In genomic region chr3:196317702-196318467, GRCh38 we compare ENCODE assay signal across 8 cellular contexts. TPM values are rescaled to one million over a fixed set of nuclear protein-coding genes. Genes with fewer than 3 reads are reported as not detected.
DNase-seq lines count a peak whose midpoint lies in the region; ATAC-seq, FAIRE-seq and TF ChIP-seq lines count a peak whose summit lies in the region.

TSS of gene DYNLT2B (minus strand) at chr3:196318240. CDS start at chr3:196318152, 88 bp downstream.

- H3K27me3 ChIP-seq in KMS-11 (ENCODE audit: insufficient read depth, low read depth), result no peaks in the 10 kb centered on the region

- H3K4me3 Mint-ChIP-seq in naive thymus-derived CD8-positive, alpha-beta T cell, result peak within 1 kb of the TSS; percentile 89 to 97 (median 93)
- peak within 1 kb of the TSS; percentile 97 to 98 for H3K4me3 Mint-ChIP-seq in stimulated activated naive B cell treated with anti-CD40 and anti-IgM and Interleukin-4, amounts not matched to agents 10 μg/mL and 1 μg/mL and 100 μg/mL, for 72 hours

- no peak for TF ChIP-seq CTCF in KMS-11 (conservative IDR thresholded peaks at IDR 0.05; ENCODE audit: low read depth, low read length)

- peak within 1 kb of the TSS; percentile 71 for H3K4me2 ChIP-seq in KMS-11

- peak within 1 kb of the TSS; percentile 87 for H3K27ac ChIP-seq in KMS-11

- peak; percentile 82 for ATAC-seq in GM21723 (IDR thresholded peaks at IDR 0.05; ENCODE audit: unreplicated experiment)
- ATAC-seq in naive thymus-derived CD8-positive, alpha-beta T cell, result peak; percentile 87 to 89
- peak; percentile 93 to 94 for ATAC-seq in stimulated activated naive B cell treated with anti-CD40 and anti-IgM and Interleukin-4, amounts not matched to agents 10 μg/mL and 1 μg/mL and 100 μg/mL, for 72 hours (replicated peaks)

- H2AFZ ChIP-seq in KMS-11 (ENCODE audit: low read depth), result peak within 1 kb of the TSS; percentile 98

- POLR2A ChIA-PET in naive thymus-derived CD8-positive, alpha-beta T cell (lab: Charles Lee), result interaction anchor here (0.6 to 2.0 kb wide), 13 partner anchors 14 to 1668 kb away, joined by 3 to 11 read pairs (median 4); partner anchors contain the start of genes FBXO45, UBXN7 and WDR53

- no peaks in the 10 kb centered on the region for H3K4me1 ChIP-seq in KMS-11 (ENCODE audit: low read depth, poor library complexity, severe bottlenecking)

- no peaks in the 10 kb centered on the region for H3K9me3 Mint-ChIP-seq in naive thymus-derived CD8-positive, alpha-beta T cell
- no peaks in the 10 kb centered on the region for H3K9me3 Mint-ChIP-seq in stimulated activated naive B cell treated with anti-CD40 and anti-IgM and Interleukin-4, amounts not matched to agents 10 μg/mL and 1 μg/mL and 100 μg/mL, for 72 hours

- H3K9ac ChIP-seq in KMS-11, result peak within 1 kb of the TSS; percentile 91

- peaks cover 0 to 2% (median 0%) of the 10 kb centered on the region in 3 donors for H3K36me3 Mint-ChIP-seq in naive thymus-derived CD8-positive, alpha-beta T cell
- peaks cover 5 to 7% of the 10 kb centered on the region in 2 donors for H3K36me3 Mint-ChIP-seq in stimulated activated naive B cell treated with anti-CD40 and anti-IgM and Interleukin-4, amounts not matched to agents 10 μg/mL and 1 μg/mL and 100 μg/mL, for 72 hours

- DNase-seq in DMS79 (lab: John Stamatoyannopoulos, UW) (peak; percentile 90), RCC 7860 (ENCODE audit: low spot score) (peak; percentile 87), activated T-helper 1 cell treated with Interleukin-2 at 50 U/mL for 16 hours (ENCODE audit: low read depth) (peak; percentile 83), fibroblast of gingiva (ENCODE audit: low read depth) (peak; percentile 91)
- peak; percentile 80 to 90 (median 86) for DNase-seq in naive thymus-derived CD8-positive, alpha-beta T cell
- peak; percentile 86 for DNase-seq in stimulated activated naive B cell treated with anti-CD40 and anti-IgM and Interleukin-4, amounts not matched to agents 10 μg/mL and 1 μg/mL and 100 μg/mL, for 72 hours

- no peaks in the 10 kb centered on the region for H3K36me3 ChIP-seq in KMS-11 (ENCODE audit: insufficient read depth)

- H3K4me1 Mint-ChIP-seq in naive thymus-derived CD8-positive, alpha-beta T cell, result peaks cover 2 to 15% (median 9%) of the 10 kb centered on the region in 4 donors
- H3K4me1 Mint-ChIP-seq in stimulated activated naive B cell treated with anti-CD40 and anti-IgM and Interleukin-4, amounts not matched to agents 10 μg/mL and 1 μg/mL and 100 μg/mL, for 72 hours, result peaks cover 6 to 11% of the 10 kb centered on the region in 2 donors

- no peak for FAIRE-seq in RCC 7860 (lab: Jason Lieb, UNC)

- H3K4me3 ChIP-seq in KMS-11 (IDR thresholded peaks at IDR 0.05; ENCODE audit: insufficient read depth, low read depth, low read length), result peak within 1 kb of the TSS; percentile 60

- no peaks in the 10 kb centered on the region for H3K27me3 Mint-ChIP-seq in naive thymus-derived CD8-positive, alpha-beta T cell
- H3K27me3 Mint-ChIP-seq in stimulated activated naive B cell treated with anti-CD40 and anti-IgM and Interleukin-4, amounts not matched to agents 10 μg/mL and 1 μg/mL and 100 μg/mL, for 72 hours, result no peaks in the 10 kb centered on the region

- H3K27ac Mint-ChIP-seq in naive thymus-derived CD8-positive, alpha-beta T cell, result peak within 1 kb of the TSS; percentile 87 to 98 (median 98)
- peak within 1 kb of the TSS; percentile 98 for H3K27ac Mint-ChIP-seq in stimulated activated naive B cell treated with anti-CD40 and anti-IgM and Interleukin-4, amounts not matched to agents 10 μg/mL and 1 μg/mL and 100 μg/mL, for 72 hours

- no peaks in the 10 kb centered on the region for H4K20me1 ChIP-seq in KMS-11 (ENCODE audit: insufficient read depth)

- H3K79me2 ChIP-seq in KMS-11 (ENCODE audit: insufficient read depth, low read depth), result no peaks in the 10 kb centered on the region

RNA-seq across cellular contexts. Expression of gene DYNLT2B, which starts in this region (rescaled TPM):
- total RNA-seq in naive thymus-derived CD8-positive, alpha-beta T cell, result 1 to 10 TPM; 4.2 to 5.4 TPM
- polyA plus RNA-seq in naive thymus-derived CD8-positive, alpha-beta T cell, result 10 to 100 TPM in 1 of 3 donors, 1 to 10 TPM in 2; 9.2 to 12.6 (median 10.0) TPM

Comparison
In these comparisons a context has a peak if more than half of its experiments do, and no peak if none do; other contexts are left out.
1. Peak in every context shown above with its lines: DNase-seq, ATAC-seq, H3K4me3 ChIP-seq and H3K27ac ChIP-seq.